8 cellular contexts compared by ENCODE assay signal in the genomic region with DNA sequence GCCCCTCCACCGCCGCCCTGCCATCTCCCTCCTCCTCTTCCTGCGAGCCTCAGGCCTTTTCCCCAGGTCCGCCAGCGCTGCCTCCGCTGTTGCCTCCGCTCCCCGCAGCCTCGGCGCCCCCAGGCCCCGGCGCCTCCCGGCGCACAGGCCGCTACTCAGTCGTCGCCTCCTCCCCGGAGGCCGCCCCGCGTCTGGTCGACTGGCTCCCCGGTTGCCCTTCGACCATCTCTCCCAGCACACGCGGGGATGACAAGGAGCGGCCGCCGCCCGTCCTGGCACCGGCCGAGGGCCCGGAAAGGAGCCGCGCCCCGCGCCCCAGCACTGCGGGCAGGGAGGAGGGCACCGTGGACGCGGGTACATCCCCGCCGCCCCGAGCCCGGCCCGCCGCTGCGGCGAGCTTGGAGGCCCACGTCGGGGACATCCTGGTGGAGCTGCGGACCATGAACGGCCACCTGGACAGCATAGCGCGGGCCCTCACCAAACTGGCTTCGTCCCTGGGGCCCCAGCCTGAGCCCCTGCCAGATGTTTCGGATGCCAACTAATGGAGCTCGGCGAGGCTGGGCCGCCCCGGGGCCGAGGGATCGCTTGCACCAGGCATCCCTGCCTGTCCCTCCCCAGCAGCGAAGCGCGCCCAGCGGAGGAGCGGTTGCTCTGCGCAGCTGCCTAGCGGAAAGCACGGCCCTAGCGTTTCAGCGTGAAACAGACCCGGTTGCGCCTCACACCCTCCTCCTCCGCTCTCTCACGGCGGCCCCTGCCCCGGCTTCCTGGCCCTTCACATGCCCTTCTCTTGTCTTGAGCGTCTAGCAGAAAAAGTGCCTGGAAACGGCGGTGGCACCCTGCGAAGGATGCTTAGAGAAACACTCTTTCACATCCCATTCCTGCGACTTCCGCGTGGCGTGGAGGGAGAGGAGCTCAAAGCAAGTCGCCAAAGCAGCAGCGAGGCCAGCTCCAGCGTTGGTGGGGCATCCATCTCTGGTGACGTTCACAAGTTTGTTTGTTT.
DNase-seq lines count a peak whose midpoint lies in the region; TF ChIP-seq lines count a peak whose summit lies in the region.

No MANE protein-coding gene starts in this region.

- H3K27ac Mint-ChIP-seq in activated naive CD4-positive, alpha-beta T cell treated with anti-CD3 and anti-CD28 coated beads for 36 hours = no peak overlapping the region

- CTCF ChIA-PET in activated naive CD4-positive, alpha-beta T cell treated with anti-CD3 and anti-CD28 coated beads for 36 hours (lab: Charles Lee) = interaction anchor here (0.7 to 1.2 kb wide), 3 partner anchors 45 to 1221 kb away, joined by 3 to 5 read pairs (median 3); no protein-coding TSS in a partner anchor

- peak overlapping the region; percentile 5 for H3K9ac ChIP-seq in iPS-15b (ENCODE audit: low read depth, low read length)

- no peaks in the 10 kb centered on the region for H3K9me3 Mint-ChIP-seq in activated naive CD4-positive, alpha-beta T cell treated with anti-CD3 and anti-CD28 coated beads for 36 hours

- peak overlapping the region; percentile 39 for H3K4me3 ChIP-seq in iPS-15b (ENCODE audit: low read depth, low read length)

- peak overlapping the region; percentile 34 for H3K4me3 Mint-ChIP-seq in activated naive CD4-positive, alpha-beta T cell treated with anti-CD3 and anti-CD28 coated beads for 36 hours

- H3K36me3 Mint-ChIP-seq in activated naive CD4-positive, alpha-beta T cell treated with anti-CD3 and anti-CD28 coated beads for 36 hours (ENCODE audit: low read depth) = no peaks in the 10 kb centered on the region

- peaks cover 27% of the 10 kb centered on the region for H3K4me1 Mint-ChIP-seq in activated naive CD4-positive, alpha-beta T cell treated with anti-CD3 and anti-CD28 coated beads for 36 hours (ENCODE audit: low read depth)

- peak; percentile 37 for DNase-seq in NCI-H2227 treated with DMSO at 0.1 percent for 48 hours (lab: John Stamatoyannopoulos, UW)
- DNase-seq in activated naive CD4-positive, alpha-beta T cell treated with anti-CD3 and anti-CD28 coated beads for 36 hours = peak; percentile 67
- DNase-seq in stimulated activated CD4-positive, alpha-beta T cell treated with anti-CD3 and anti-CD28 coated beads, Interleukin-12 subunit alpha, Interleukin-12 subunit beta, amount 100 ng/mL, for 48 hours (ENCODE audit: low read depth in 2 of 3, low spot score in 1 of 3) = peak; percentile 13 to 37 (median 23)
- no peak for DNase-seq in HPDE6-E6E7 (ENCODE audit: extremely low spot score)
- no peak for DNase-seq in NCI-H187 (lab: John Stamatoyannopoulos, UW)
- DNase-seq in GM13976 (ENCODE audit: low spot score) = no peak
- DNase-seq in effector CD4-positive, alpha-beta T cell = no peak

- H3K27me3 ChIP-seq in iPS-15b (ENCODE audit: control insufficient read depth, insufficient read depth, low read length) = peaks cover 43% of the 10 kb centered on the region

- intact Hi-C loops in activated naive CD4-positive, alpha-beta T cell treated with anti-CD3 and anti-CD28 coated beads for 36 hours (cut with micrococcal nuclease) = no loop called here

- peaks cover 21% of the 10 kb centered on the region for H3K27me3 Mint-ChIP-seq in activated naive CD4-positive, alpha-beta T cell treated with anti-CD3 and anti-CD28 coated beads for 36 hours (ENCODE audit: low read depth)

- no peaks in the 10 kb centered on the region for H3K4me1 ChIP-seq in iPS-15b (ENCODE audit: control insufficient read depth, insufficient read depth, low read length)

- in situ Hi-C loops in GM13976 (cut with MboI; ENCODE audit: low sequenced_read_pairs, unreplicated experiment) = no loop called here

- no peak for TF ChIP-seq CTCF in GM13976 (IDR thresholded peaks at IDR 0.05; ENCODE audit: borderline replicate concordance, control extremely low read depth, extremely low read depth, insufficient read depth, missing control alignments)

- H3K9me3 ChIP-seq in iPS-15b (ENCODE audit: control insufficient read depth, insufficient read depth, low read length) = no peaks in the 10 kb centered on the region

- no peaks in the 10 kb centered on the region for H3K36me3 ChIP-seq in iPS-15b (ENCODE audit: control insufficient read depth, insufficient read depth, low read length)

Comparison
In these comparisons a context has a peak if more than half of its experiments do, and no peak if none do; other contexts are left out.
1. DNase-seq: peak in NCI-H2227 treated with DMSO at 0.1 percent for 48 hours (single experiment), activated naive CD4-positive, alpha-beta T cell treated with anti-CD3 and anti-CD28 coated beads for 36 hours (single experiment) and stimulated activated CD4-positive, alpha-beta T cell treated with anti-CD3 and anti-CD28 coated beads, Interleukin-12 subunit alpha, Interleukin-12 subunit beta, amount 100 ng/mL, for 48 hours (3 of 3); none in HPDE6-E6E7 (single experiment), NCI-H187 (0 of 2), GM13976 (single experiment) and effector CD4-positive, alpha-beta T cell (single experiment).